ENCODE assay signal across 15 cellular contexts in genomic region chr13:24281188-24282008, GRCh38. TPM values are rescaled to one million over a fixed set of nuclear protein-coding genes. Genes with fewer than 3 reads are reported as not detected.
DNase-seq lines count a peak whose midpoint lies in the region; ATAC-seq and FAIRE-seq lines count a peak whose summit lies in the region.
"Had no signal": no experiment of that assay in that cellular context is flagged by ENCODE, and none has a peak within 500 bp of the region (broad histone marks: within the 10 kb centered on the region; RNA-seq: fewer than 3 reads in every experiment).

No MANE protein-coding gene starts in this region.

- H3K27ac Mint-ChIP-seq in activated T-helper 17 cell treated with anti-CD3 and anti-CD28 coated beads, Interleukin-2, amount 50 U/mL, for 72 hours: peak overlapping the region; percentile 47
- H3K27ac Mint-ChIP-seq in naive B cell: peak overlapping the region in 4 of 6 donors; percentile 43 to 86 (median 47)

- intact Hi-C loops in cardiac septum (cut with DNase I): no loop called here
- intact Hi-C loops in Right ventricle myocardium inferior (cut with DNase I): no loop called here
- intact Hi-C loops in posterior vena cava (cut with DNase I): no loop called here

- peaks cover 75% of the 10 kb centered on the region for H3K36me3 Mint-ChIP-seq in activated T-helper 17 cell treated with anti-CD3 and anti-CD28 coated beads, Interleukin-2, amount 50 U/mL, for 72 hours (ENCODE audit: low read depth)
- peaks cover 0 to 5% of the 10 kb centered on the region in 2 donors for H3K36me3 Mint-ChIP-seq in naive B cell

- FAIRE-seq in RCC 7860 (lab: Jason Lieb, UNC): no peak
- FAIRE-seq: astrocyte had no signal

- no peaks in the 10 kb centered on the region for H3K27me3 Mint-ChIP-seq in activated T-helper 17 cell treated with anti-CD3 and anti-CD28 coated beads, Interleukin-2, amount 50 U/mL, for 72 hours
- no peaks in the 10 kb centered on the region for H3K27me3 Mint-ChIP-seq in naive B cell

- ATAC-seq in Right ventricle myocardium inferior (no peak), naive B cell (ENCODE audit: low read depth in 2 of 2) (no peak)
- ATAC-seq in activated T-helper 17 cell treated with anti-CD3 and anti-CD28 coated beads, Interleukin-2, amount 50 U/mL, for 72 hours (replicated peaks): no peak

- H3K9me3 Mint-ChIP-seq in activated T-helper 17 cell treated with anti-CD3 and anti-CD28 coated beads, Interleukin-2, amount 50 U/mL, for 72 hours: no peaks in the 10 kb centered on the region
- H3K9me3 Mint-ChIP-seq in naive B cell: no peaks in the 10 kb centered on the region

- H3K4me3 Mint-ChIP-seq in activated T-helper 17 cell treated with anti-CD3 and anti-CD28 coated beads, Interleukin-2, amount 50 U/mL, for 72 hours: no peak overlapping the region
- H3K4me3 Mint-ChIP-seq in naive B cell: no peak overlapping the region

- peak overlapping the region; percentile 64 for H3K27ac ChIP-seq in substantia nigra (ENCODE audit: low read depth, low read length, poor library complexity, severe bottlenecking)
- H3K27ac ChIP-seq: prostate gland, VCaP had no signal

- peaks cover 25% of the 10 kb centered on the region for H3K4me1 Mint-ChIP-seq in activated T-helper 17 cell treated with anti-CD3 and anti-CD28 coated beads, Interleukin-2, amount 50 U/mL, for 72 hours
- H3K4me1 Mint-ChIP-seq in naive B cell: peaks cover 2 to 10% (median 7%) of the 10 kb centered on the region in 3 donors

- DNase-seq in cardiac septum (ENCODE audit: low spot score) (peak; percentile 55), Right ventricle myocardium inferior (ENCODE audit: missing footprints) (no peak), naive B cell (no peak), substantia nigra (lab: John Stamatoyannopoulos, UW) (no peak), posterior vena cava (ENCODE audit: low spot score) (no peak), GM19238 (ENCODE audit: insufficient read length, low spot score) (no peak), RCC 7860 (ENCODE audit: low spot score) (no peak)
- DNase-seq: activated T-cell treated with anti-CD3 and anti-CD28 coated beads for 4 hours, DMS79 treated with DMSO at 0.1 percent for 48 hours, NCI-H187 treated with DMSO at 0.1 percent for 48 hours, NCI-H774 had no signal

RNA-seq across cellular contexts. Expression of gene C1QTNF9, which starts 28.0 kb away (rescaled TPM):
- total RNA-seq in cardiac septum (0.83 TPM), Right ventricle myocardium inferior (4.5 TPM), posterior vena cava (under 1 TPM; 0.42 to 0.95 TPM)
- not detected for total RNA-seq in activated T-helper 17 cell treated with anti-CD3 and anti-CD28 coated beads, Interleukin-2, amount 50 U/mL, for 72 hours
- not detected for polyA plus RNA-seq in naive B cell (ENCODE audit: low read depth in 6 of 6)
- total RNA-seq: astrocyte had no signal
